14 cellular contexts compared by ENCODE assay signal in the genomic region with DNA sequence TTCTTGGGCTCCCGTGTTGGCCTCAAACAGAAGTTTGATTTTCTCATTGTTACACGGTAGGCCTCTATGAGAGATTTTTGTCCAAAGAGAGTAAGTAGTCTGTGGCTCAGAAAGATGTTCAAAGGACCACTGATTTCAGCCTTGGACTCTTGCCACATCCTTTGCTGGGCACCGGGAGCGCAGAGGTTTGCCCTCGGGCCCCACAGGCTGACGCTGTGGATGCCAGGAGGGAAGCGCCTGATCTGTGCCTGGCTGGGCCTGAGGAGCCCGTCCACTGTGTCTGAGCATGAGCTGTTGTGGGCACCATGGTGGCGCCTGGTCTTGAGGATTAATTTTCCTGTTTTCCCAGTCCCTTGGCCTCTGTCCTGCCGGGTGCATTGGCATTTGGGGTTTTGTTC.
"Had no signal": no experiment of that assay in that cellular context is flagged by ENCODE, and none has a peak within 500 bp of the region (broad histone marks: within the 10 kb centered on the region; RNA-seq: fewer than 3 reads in every experiment).

No MANE protein-coding gene starts in this region.

- H3K27ac Mint-ChIP-seq: naive thymus-derived CD4-positive, alpha-beta T cell had no signal

- DNase-seq: effector memory CD4-positive, alpha-beta T cell; kidney; mesendoderm; naive thymus-derived CD4-positive, alpha-beta T cell; nucleus accumbens; stimulated activated CD4-positive, alpha-beta T cell treated with anti-CD3 and anti-CD28 coated beads, Interleukin-2, amount 100 ng/mL, for 48 hours; stimulated activated naive CD4-positive, alpha-beta T cell treated with Interleukin-2 at 50 U/mL for 16 hours; thyroid gland had no signal

- H3K27me3 Mint-ChIP-seq: naive thymus-derived CD4-positive, alpha-beta T cell; type B pancreatic cell had no signal

- H3K4me3 Mint-ChIP-seq: naive thymus-derived CD4-positive, alpha-beta T cell; type B pancreatic cell had no signal

- H3K9me3 ChIP-seq: pancreas, suprapubic skin, thyroid gland had no signal

- H3K36me3 ChIP-seq: pancreas, thyroid gland had no signal

- ATAC-seq: esophagus mucosa; naive thymus-derived CD4-positive, alpha-beta T cell; pancreas had no signal

- H3K4me1 ChIP-seq: pancreas, thyroid gland had no signal

- H3K27me3 ChIP-seq: hepatocyte, pancreas, suprapubic skin, thyroid gland had no signal

- H3K27ac ChIP-seq: hepatocyte, pancreas, suprapubic skin, thyroid gland had no signal

- H3K4me3 ChIP-seq: hepatocyte, pancreas, smooth muscle cell, suprapubic skin, thyroid gland had no signal

- H3K4me2 ChIP-seq: hepatocyte, smooth muscle cell had no signal

- H2AFZ ChIP-seq: hepatocyte had no signal
